21 cellular contexts compared by ENCODE assay signal in genomic region chr6:150537893-150538292, GRCh38.
A peak's percentile ranks its signal among the peaks of the same experiment; 100 is the strongest.
DNase-seq lines count a peak whose midpoint lies in the region; ATAC-seq and TF ChIP-seq lines count a peak whose summit lies in the region.
"Had no signal": no experiment of that assay in that cellular context is flagged by ENCODE, and none has a peak within 500 bp of the region (broad histone marks: within the 10 kb centered on the region; RNA-seq: fewer than 3 reads in every experiment).

No MANE protein-coding gene starts in this region.

- H3K27ac ChIP-seq in gastroesophageal sphincter (peak overlapping the region in 3 of 4 donors; percentile 8 to 31 (median 24)), subcutaneous abdominal adipose tissue (ENCODE audit: low read depth, low read length) (peak overlapping the region; percentile 12)
- H3K27ac ChIP-seq: C4-2B, testis had no signal

- peak; percentile 22 for DNase-seq in mucosa of gallbladder (ENCODE audit: low spot score)
- DNase-seq in NCI-H748 (lab: John Stamatoyannopoulos, UW; ENCODE audit: unreplicated experiment), result no peak
- no peak for DNase-seq in activated CD4-positive, alpha-beta memory T cell treated with anti-CD3 and anti-CD28 coated beads for 36 hours
- no peak for DNase-seq in T-helper 2 cell treated with Interferon-gamma antibody and Interleukin-4, amounts not matched to agents 5 μg/mL and 100 μg/mL, for 36 hours (ENCODE audit: low spot score)
- DNase-seq: activated CD4-positive, alpha-beta T cell treated with anti-CD3 and anti-CD28 coated beads for 4 hours; activated naive CD4-positive, alpha-beta T cell; activated T-cell treated with anti-CD3 and anti-CD28 coated beads, Interleukin-2, amount 50 U/mL, for 4 hours; Calu3; NCI-H187 treated with DMSO at 0.1 percent for 48 hours; NCI-H748 treated with DMSO at 0.1 percent for 48 hours; SK-N-SH; stimulated activated CD4-positive, alpha-beta T cell treated with anti-CD3 and anti-CD28 coated beads, Interleukin-2, amount 100 ng/mL, for 24 hours; T-helper 17 cell; testis had no signal

- H3K27ac Mint-ChIP-seq in brain, result peak overlapping the region; percentile 50 to 92 (median 78)
- no peak overlapping the region for H3K27ac Mint-ChIP-seq in activated CD4-positive, alpha-beta memory T cell treated with anti-CD3 and anti-CD28 coated beads for 36 hours
- no peak overlapping the region for H3K27ac Mint-ChIP-seq in T-helper 2 cell treated with Interferon-gamma antibody and Interleukin-4, amounts not matched to agents 5 μg/mL and 100 μg/mL, for 36 hours
- H3K27ac Mint-ChIP-seq: T-helper 17 cell had no signal

- TF ChIP-seq EP300 in gastroesophageal sphincter (IDR thresholded peaks at IDR 0.05), result no peak

- 13 to 18% methylated on average over 1 of the region's 1 CpG for WGBS in gastroesophageal sphincter (ENCODE audit: low coverage in 1 of 2), 2 donors

- CTCF ChIA-PET in activated CD4-positive, alpha-beta memory T cell treated with anti-CD3 and anti-CD28 coated beads for 36 hours (lab: Charles Lee), result no interaction called here

- TF ChIP-seq CTCF in brain (conservative IDR thresholded peaks at IDR 0.05), result no peak
- TF ChIP-seq CTCF in gastroesophageal sphincter (IDR thresholded peaks at IDR 0.05), result no peak

- no peaks in the 10 kb centered on the region for H3K36me3 Mint-ChIP-seq in brain
- no peaks in the 10 kb centered on the region for H3K36me3 Mint-ChIP-seq in activated CD4-positive, alpha-beta memory T cell treated with anti-CD3 and anti-CD28 coated beads for 36 hours
- no peaks in the 10 kb centered on the region for H3K36me3 Mint-ChIP-seq in T-helper 2 cell treated with Interferon-gamma antibody and Interleukin-4, amounts not matched to agents 5 μg/mL and 100 μg/mL, for 36 hours (ENCODE audit: low read depth)

- H3K36me3 ChIP-seq in gastroesophageal sphincter, result no peaks in the 10 kb centered on the region
- no peaks in the 10 kb centered on the region for H3K36me3 ChIP-seq in subcutaneous abdominal adipose tissue (ENCODE audit: control insufficient read depth in 5 of 5, insufficient read depth in 5 of 5, low read length in 5 of 5)
- H3K36me3 ChIP-seq: adrenal gland had no signal

- TF ChIP-seq POLR2A in gastroesophageal sphincter (IDR thresholded peaks at IDR 0.05), result no peak

- peaks cover 0 to 12% (median 6%) of the 10 kb centered on the region in 5 experiments for H3K9me3 Mint-ChIP-seq in brain
- H3K9me3 Mint-ChIP-seq in activated CD4-positive, alpha-beta memory T cell treated with anti-CD3 and anti-CD28 coated beads for 36 hours, result no peaks in the 10 kb centered on the region
- H3K9me3 Mint-ChIP-seq in T-helper 2 cell treated with Interferon-gamma antibody and Interleukin-4, amounts not matched to agents 5 μg/mL and 100 μg/mL, for 36 hours, result no peaks in the 10 kb centered on the region
- H3K9me3 Mint-ChIP-seq: activated T-cell treated with anti-CD3 and anti-CD28 coated beads, Interleukin-2, amount 50 U/mL, for 4 hours had no signal

- no peaks in the 10 kb centered on the region for H3K27me3 Mint-ChIP-seq in brain
- H3K27me3 Mint-ChIP-seq in activated CD4-positive, alpha-beta memory T cell treated with anti-CD3 and anti-CD28 coated beads for 36 hours, result peaks cover 16% of the 10 kb centered on the region
- peaks cover 6% of the 10 kb centered on the region for H3K27me3 Mint-ChIP-seq in T-helper 2 cell treated with Interferon-gamma antibody and Interleukin-4, amounts not matched to agents 5 μg/mL and 100 μg/mL, for 36 hours (ENCODE audit: low read depth)

- H3K27me3 ChIP-seq in gastroesophageal sphincter, result no peaks in the 10 kb centered on the region
- H3K27me3 ChIP-seq in subcutaneous abdominal adipose tissue (ENCODE audit: control insufficient read depth in 5 of 5, insufficient read depth in 4 of 5, low read length in 5 of 5), result no peaks in the 10 kb centered on the region
- H3K27me3 ChIP-seq: adrenal gland, testis had no signal

- POLR2A ChIA-PET in activated CD4-positive, alpha-beta memory T cell treated with anti-CD3 and anti-CD28 coated beads for 36 hours (lab: Charles Lee), result no interaction called here

- intact Hi-C loops in activated CD4-positive, alpha-beta memory T cell treated with anti-CD3 and anti-CD28 coated beads for 36 hours (cut with micrococcal nuclease), result no loop called here

- peak; percentile 61 for ATAC-seq in gastroesophageal sphincter
- ATAC-seq: activated T-cell treated with anti-CD3 and anti-CD28 coated beads, Interleukin-2, amount 50 U/mL, for 4 hours; T-helper 17 cell had no signal

- H3K4me3 ChIP-seq in gastroesophageal sphincter, result no peak overlapping the region
- no peak overlapping the region for H3K4me3 ChIP-seq in subcutaneous abdominal adipose tissue (ENCODE audit: low read depth in 1 of 5, low read length in 5 of 5)
- H3K4me3 ChIP-seq: adrenal gland, smooth muscle cell, testis had no signal

- H3K4me1 ChIP-seq in gastroesophageal sphincter, result peaks cover 0 to 11% (median 6%) of the 10 kb centered on the region in 3 donors
- peaks cover 0 to 12% (median 11%) of the 10 kb centered on the region in 5 donors for H3K4me1 ChIP-seq in subcutaneous abdominal adipose tissue (ENCODE audit: control insufficient read depth in 5 of 5, insufficient read depth in 5 of 5, low read length in 5 of 5)
- H3K4me1 ChIP-seq: adrenal gland, testis had no signal

- no peak overlapping the region for H3K9ac ChIP-seq in subcutaneous abdominal adipose tissue (ENCODE audit: low read length in 5 of 5)
- H3K9ac ChIP-seq: SK-N-SH had no signal

- H3K9me3 ChIP-seq in gastroesophageal sphincter (no peaks in the 10 kb centered on the region), subcutaneous abdominal adipose tissue (ENCODE audit: control insufficient read depth in 5 of 5, low read length in 5 of 5) (no peaks in the 10 kb centered on the region)
- H3K9me3 ChIP-seq: adrenal gland, SK-N-SH, testis had no signal

- peaks cover 36% of the 10 kb centered on the region for H3K4me1 Mint-ChIP-seq in brain
- H3K4me1 Mint-ChIP-seq in activated CD4-positive, alpha-beta memory T cell treated with anti-CD3 and anti-CD28 coated beads for 36 hours (ENCODE audit: low read depth), result no peaks in the 10 kb centered on the region
- peaks cover 1% of the 10 kb centered on the region for H3K4me1 Mint-ChIP-seq in T-helper 2 cell treated with Interferon-gamma antibody and Interleukin-4, amounts not matched to agents 5 μg/mL and 100 μg/mL, for 36 hours (ENCODE audit: low read depth)

- peak overlapping the region in 3 of 5 experiments; percentile 20 to 65 (median 25) for H3K4me3 Mint-ChIP-seq in brain
- H3K4me3 Mint-ChIP-seq in activated CD4-positive, alpha-beta memory T cell treated with anti-CD3 and anti-CD28 coated beads for 36 hours, result no peak overlapping the region
- H3K4me3 Mint-ChIP-seq in T-helper 2 cell treated with Interferon-gamma antibody and Interleukin-4, amounts not matched to agents 5 μg/mL and 100 μg/mL, for 36 hours, result no peak overlapping the region
- H3K4me3 Mint-ChIP-seq: activated T-cell treated with anti-CD3 and anti-CD28 coated beads, Interleukin-2, amount 50 U/mL, for 4 hours; neural crest cell; T-helper 17 cell had no signal

Comparison
In these comparisons a context has a peak if more than half of its experiments do, and no peak if none do; other contexts are left out.
1. H3K27ac Mint-ChIP-seq: peak in brain (5 of 5); none in activated CD4-positive, alpha-beta memory T cell treated with anti-CD3 and anti-CD28 coated beads for 36 hours (single experiment) and T-helper 2 cell treated with Interferon-gamma antibody and Interleukin-4, amounts not matched to agents 5 μg/mL and 100 μg/mL, for 36 hours (single experiment).
2. H3K4me3 Mint-ChIP-seq: peak in brain (3 of 5); none in activated CD4-positive, alpha-beta memory T cell treated with anti-CD3 and anti-CD28 coated beads for 36 hours (single experiment) and T-helper 2 cell treated with Interferon-gamma antibody and Interleukin-4, amounts not matched to agents 5 μg/mL and 100 μg/mL, for 36 hours (single experiment).